Comparison of ENCODE assay signal across 9 cellular contexts in the genomic region with DNA sequence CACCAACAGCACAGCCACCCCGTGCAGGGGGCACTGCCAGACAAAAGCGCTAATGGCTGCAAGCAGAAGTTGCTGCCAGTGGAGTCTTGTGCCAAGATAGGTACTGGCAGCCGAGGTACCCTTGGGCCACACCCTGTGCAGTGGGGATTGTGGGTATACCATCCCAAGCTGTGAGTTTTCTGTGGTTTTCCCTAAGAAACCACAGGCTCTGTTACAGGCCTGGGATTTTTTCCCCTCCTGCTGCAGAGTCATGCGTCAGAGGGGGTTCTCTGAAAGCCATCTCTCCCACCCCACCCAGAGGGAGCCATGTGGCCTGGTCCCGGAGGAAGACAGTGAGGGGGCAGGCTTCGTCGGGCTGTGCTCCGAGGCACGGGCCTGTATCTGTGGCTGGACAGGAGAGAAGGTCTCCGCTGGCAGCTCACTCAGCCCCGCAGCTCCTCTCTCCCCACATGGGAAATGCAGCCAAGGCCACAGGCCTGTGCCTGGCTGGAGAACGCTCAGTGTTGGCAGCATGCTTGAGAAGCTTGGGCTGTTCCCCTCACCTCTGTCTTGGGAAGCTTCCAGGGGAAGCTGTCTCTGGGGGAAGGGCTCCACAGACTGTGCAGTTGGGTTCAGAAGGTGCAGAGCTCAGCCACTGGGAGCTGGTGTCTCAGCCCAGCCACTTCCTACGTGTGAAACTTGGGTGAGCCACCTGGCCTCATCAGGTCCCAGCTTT. TPM values are rescaled to one million over a fixed set of nuclear protein-coding genes. Genes with fewer than 3 reads are reported as not detected.
DNase-seq lines count a peak whose midpoint lies in the region; ATAC-seq lines count a peak whose summit lies in the region.
"Had no signal": no experiment of that assay in that cellular context is flagged by ENCODE, and none has a peak within 500 bp of the region (broad histone marks: within the 10 kb centered on the region; RNA-seq: fewer than 3 reads in every experiment).

No MANE protein-coding gene starts in this region.

- ATAC-seq in GM18868 (IDR thresholded peaks at IDR 0.05; ENCODE audit: unreplicated experiment) (peak; percentile 32), Right ventricle myocardium superior (ENCODE audit: poor library complexity) (peak; percentile 84), sciatic nerve (peak; percentile 42)
- ATAC-seq: activated T-cell treated with anti-CD3 and anti-CD28 coated beads, Interleukin-2, amount 50 U/mL, for 72 hours had no signal

- H3K4me3 ChIP-seq in SK-N-MC = no peak overlapping the region

- H3K9me3 ChIP-seq in SK-N-MC (ENCODE audit: low read depth, low read length) = no peaks in the 10 kb centered on the region

- DNase-seq in SK-N-MC (ENCODE audit: low read depth, low spot score) (no peak), Right ventricle myocardium superior (peak; percentile 83), sciatic nerve (ENCODE audit: low spot score) (no peak), RPMI8226 (no peak), HuH-7 (ENCODE audit: low spot score) (no peak), NCI-H1436 treated with DMSO at 0.1 percent for 48 hours (lab: John Stamatoyannopoulos, UW) (no peak), NCI-H526 (lab: John Stamatoyannopoulos, UW) (no peak)
- DNase-seq: activated T-cell treated with anti-CD3 and anti-CD28 coated beads, Interleukin-2, amount 50 U/mL, for 72 hours had no signal

- H3K27ac ChIP-seq in SK-N-MC = no peak overlapping the region

- peak overlapping the region; percentile 26 for H3K9ac ChIP-seq in SK-N-MC (ENCODE audit: insufficient read length)

- intact Hi-C loops in Right ventricle myocardium superior (cut with DNase I) = no loop called here
- intact Hi-C loops in sciatic nerve (cut with DNase I) = no loop called here

- H3K36me3 ChIP-seq in SK-N-MC (ENCODE audit: insufficient read depth, low read length) = no peaks in the 10 kb centered on the region

RNA-seq across cellular contexts. Expression of gene NEK2, which starts 42.5 kb away (rescaled TPM):
- not detected for total RNA-seq in Right ventricle myocardium superior
- total RNA-seq in sciatic nerve = 0.49 TPM

RNA-seq across cellular contexts. Expression of gene SLC30A1, which starts 54.0 kb away (rescaled TPM):
- 9.8 TPM for total RNA-seq in Right ventricle myocardium superior
- total RNA-seq in sciatic nerve = 24.6 TPM

Comparison
In these comparisons a context has a peak if more than half of its experiments do, and no peak if none do; other contexts are left out.
1. ATAC-seq: peak in every context shown above with its lines; median percentile 84 in Right ventricle myocardium superior; 42 in sciatic nerve; 32 in GM18868.